ENCODE assay signal across 3 cellular contexts in the genomic region with DNA sequence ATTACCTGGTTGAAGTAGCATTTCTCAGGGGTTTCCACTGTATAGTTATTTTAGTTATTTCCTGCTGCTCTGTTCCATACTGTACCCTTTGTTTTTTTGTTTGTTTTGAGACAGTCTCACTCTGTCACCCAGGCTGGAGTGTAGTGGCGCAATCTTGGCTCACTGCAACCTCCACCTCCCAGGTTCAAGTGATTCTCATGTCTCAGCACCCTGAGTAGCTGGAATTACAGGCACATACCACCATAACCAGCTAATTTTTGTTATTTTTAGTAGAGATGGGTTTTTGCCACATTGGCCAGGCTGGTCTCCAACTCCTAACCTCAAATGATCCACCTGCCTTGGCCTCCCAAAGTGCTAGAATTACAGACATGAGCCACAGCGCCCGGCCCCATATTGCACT.
TF ChIP-seq lines count a peak whose summit lies in the region.
"Not testable (repeated sequence)": the region's sequence is repeated elsewhere in the genome, so short reads cannot be mapped to it uniquely, and the experiment has no call there.

No MANE protein-coding gene starts in this region.

TF ChIP-seq in A549, 52 proteins besides CTCF, POLR2A, EP300 and RAD21:
- TF ChIP-seq CEBPB (IDR thresholded peaks at IDR 0.05) (peak in 1 of 2 experiments; percentile 40; a peak in 2 of 4 replicates), MAFK (IDR thresholded peaks at IDR 0.05; ENCODE audit: partially characterized antibody) (peak; percentile 61)

TF ChIP-seq in K562, 482 proteins besides CTCF, POLR2A, EP300 and RAD21:
- 0 out of 4 replicates have a peak, but pooled peaks of 1 of the 2 experiments have one; percentile 25 for TF ChIP-seq TRIM24 (IDR thresholded peaks at IDR 0.05)
- TF ChIP-seq C11orf30 (IDR thresholded peaks at IDR 0.05; ENCODE audit: low read depth) = peak; percentile 98
- peak; percentile 51; the same call in 1 of the 2 replicates for TF ChIP-seq MAFK (IDR thresholded peaks at IDR 0.05; ENCODE audit: low read length)
- peak; percentile 38; the same call in 1 of the 2 replicates for TF ChIP-seq ARID1B (IDR thresholded peaks at IDR 0.05)
- TF ChIP-seq, protein P1, sequence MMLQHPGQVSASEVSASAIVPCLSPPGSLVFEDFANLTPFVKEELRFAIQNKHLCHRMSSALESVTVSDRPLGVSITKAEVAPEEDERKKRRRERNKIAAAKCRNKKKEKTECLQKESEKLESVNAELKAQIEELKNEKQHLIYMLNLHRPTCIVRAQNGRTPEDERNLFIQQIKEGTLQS (IDR thresholded peaks at IDR 0.05) = 0 out of 2 replicates have a peak, but pooled peaks have one; percentile 31
- TF ChIP-seq, protein P1 (CRISPR knock-in tag; conservative IDR thresholded peaks at IDR 0.05) = not testable (repeated sequence)
- TF ChIP-seq SMARCA4 (IDR thresholded peaks at IDR 0.05) = peak; percentile 38; the same call in 1 of the 2 replicates
- TF ChIP-seq NFE2 (IDR thresholded peaks at IDR 0.05; ENCODE audit: low read depth) = peak; percentile 72
- TF ChIP-seq MAFG (tag; conservative IDR thresholded peaks at IDR 0.05) = peak; percentile 88
- TF ChIP-seq ZNF316 (IDR thresholded peaks at IDR 0.05) = peak; percentile 98
- TF ChIP-seq NFIC (IDR thresholded peaks at IDR 0.05) = 0 out of 2 replicates have a peak, but pooled peaks have one; percentile 5
- not testable (repeated sequence) for TF ChIP-seq CEBPG (CRISPR knock-in tag; IDR thresholded peaks at IDR 0.05)
- peak; percentile 26 to 52; a peak in 2 of 4 replicates for TF ChIP-seq CEBPG (tag; conservative IDR thresholded peaks at IDR 0.05 in 1 of 2, IDR thresholded peaks at IDR 0.05 in 1 of 2)
- TF ChIP-seq CEBPB (tag; IDR thresholded peaks at IDR 0.05) = peak; percentile 92
- TF ChIP-seq SMARCE1 (IDR thresholded peaks at IDR 0.05) = 0 out of 2 replicates have a peak, but pooled peaks have one; percentile 21
- 0 out of 2 replicates have a peak, but pooled peaks have one; percentile 27 for TF ChIP-seq BACH1 (tag; IDR thresholded peaks at IDR 0.05)
- peak; percentile 22; the same call in 1 of the 2 replicates for TF ChIP-seq IRF9 (tag; IDR thresholded peaks at IDR 0.05)
- peak; percentile 58; the same call in 1 of the 2 replicates for TF ChIP-seq MAFF (IDR thresholded peaks at IDR 0.05; ENCODE audit: low read length)
- TF ChIP-seq DPF2 (IDR thresholded peaks at IDR 0.05) = peak; percentile 76

TF ChIP-seq in HepG2, 621 proteins besides CTCF, POLR2A, EP300 and RAD21:
- not testable (repeated sequence) for TF ChIP-seq SOX13, SOX6 (IDR thresholded peaks at IDR 0.05)
- TF ChIP-seq SOX13 (CRISPR knock-in tag; conservative IDR thresholded peaks at IDR 0.05 in 1 of 2, IDR thresholded peaks at IDR 0.05 in 1 of 2) = peak in 1 of 2 experiments; percentile 9; a peak in 1 of 4 replicates
- peak; percentile 61 for TF ChIP-seq CEBPB (IDR thresholded peaks at IDR 0.05; ENCODE audit: borderline replicate concordance, low read depth, low read length)
- 0 out of 2 replicates have a peak, but pooled peaks have one; percentile 45 for TF ChIP-seq POGZ (CRISPR knock-in tag; IDR thresholded peaks at IDR 0.05)
- TF ChIP-seq SOX6 (CRISPR knock-in tag; IDR thresholded peaks at IDR 0.05) = 0 out of 2 replicates have a peak, but pooled peaks have one; percentile 31
- 0 out of 2 replicates have a peak, but pooled peaks have one; percentile 24 for TF ChIP-seq ZMYM2 (CRISPR knock-in tag; IDR thresholded peaks at IDR 0.05)
- 0 out of 2 replicates have a peak, but pooled peaks have one; percentile 16 for TF ChIP-seq SALL1 (CRISPR knock-in tag; IDR thresholded peaks at IDR 0.05)
- peak; percentile 67 to 73; a peak in 3 of 4 replicates for TF ChIP-seq MAFK (conservative IDR thresholded peaks at IDR 0.05 in 1 of 2, IDR thresholded peaks at IDR 0.05 in 1 of 2; ENCODE audit: low read length in 2 of 2)
- TF ChIP-seq MAFF (IDR thresholded peaks at IDR 0.05; ENCODE audit: low read depth, low read length) = peak; percentile 57
- peak; percentile 53 for TF ChIP-seq CEBPG (CRISPR knock-in tag; IDR thresholded peaks at IDR 0.05)
- TF ChIP-seq, protein P2, sequence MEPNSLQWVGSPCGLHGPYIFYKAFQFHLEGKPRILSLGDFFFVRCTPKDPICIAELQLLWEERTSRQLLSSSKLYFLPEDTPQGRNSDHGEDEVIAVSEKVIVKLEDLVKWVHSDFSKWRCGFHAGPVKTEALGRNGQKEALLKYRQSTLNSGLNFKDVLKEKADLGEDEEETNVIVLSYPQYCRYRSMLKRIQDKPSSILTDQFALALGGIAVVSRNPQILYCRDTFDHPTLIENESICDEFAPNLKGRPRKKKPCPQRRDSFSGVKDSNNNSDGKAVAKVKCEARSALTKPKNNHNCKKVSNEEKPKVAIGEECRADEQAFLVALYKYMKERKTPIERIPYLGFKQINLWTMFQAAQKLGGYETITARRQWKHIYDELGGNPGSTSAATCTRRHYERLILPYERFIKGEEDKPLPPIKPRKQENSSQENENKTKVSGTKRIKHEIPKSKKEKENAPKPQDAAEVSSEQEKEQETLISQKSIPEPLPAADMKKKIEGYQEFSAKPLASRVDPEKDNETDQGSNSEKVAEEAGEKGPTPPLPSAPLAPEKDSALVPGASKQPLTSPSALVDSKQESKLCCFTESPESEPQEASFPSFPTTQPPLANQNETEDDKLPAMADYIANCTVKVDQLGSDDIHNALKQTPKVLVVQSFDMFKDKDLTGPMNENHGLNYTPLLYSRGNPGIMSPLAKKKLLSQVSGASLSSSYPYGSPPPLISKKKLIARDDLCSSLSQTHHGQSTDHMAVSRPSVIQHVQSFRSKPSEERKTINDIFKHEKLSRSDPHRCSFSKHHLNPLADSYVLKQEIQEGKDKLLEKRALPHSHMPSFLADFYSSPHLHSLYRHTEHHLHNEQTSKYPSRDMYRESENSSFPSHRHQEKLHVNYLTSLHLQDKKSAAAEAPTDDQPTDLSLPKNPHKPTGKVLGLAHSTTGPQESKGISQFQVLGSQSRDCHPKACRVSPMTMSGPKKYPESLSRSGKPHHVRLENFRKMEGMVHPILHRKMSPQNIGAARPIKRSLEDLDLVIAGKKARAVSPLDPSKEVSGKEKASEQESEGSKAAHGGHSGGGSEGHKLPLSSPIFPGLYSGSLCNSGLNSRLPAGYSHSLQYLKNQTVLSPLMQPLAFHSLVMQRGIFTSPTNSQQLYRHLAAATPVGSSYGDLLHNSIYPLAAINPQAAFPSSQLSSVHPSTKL (CRISPR knock-in tag; IDR thresholded peaks at IDR 0.05) = peak; percentile 31; the same call in 1 of the 2 replicates
- TF ChIP-seq FOSL2 (CRISPR knock-in tag; IDR thresholded peaks at IDR 0.05) = 0 out of 2 replicates have a peak, but pooled peaks have one; percentile 22
TF ChIP-seq in HepG2: peak in this region for 11; not testable (repeated sequence) for 610.
